In genomic region chr3:146156060-146156459, GRCh38 we compare ENCODE assay signal across 9 cellular contexts. TPM values are rescaled to one million over a fixed set of nuclear protein-coding genes. Genes with fewer than 3 reads are reported as not detected.
DNase-seq lines count a peak whose midpoint lies in the region; ATAC-seq, FAIRE-seq and TF ChIP-seq lines count a peak whose summit lies in the region.
"Had no signal": no experiment of that assay in that cellular context is flagged by ENCODE, and none has a peak within 500 bp of the region (broad histone marks: within the 10 kb centered on the region; RNA-seq: fewer than 3 reads in every experiment).

No MANE protein-coding gene starts in this region.

- TF ChIP-seq EP300 in HepG2 (IDR thresholded peaks at IDR 0.05; ENCODE audit: low read depth in 2 of 2, low read length in 2 of 2) (no peak), HepG2 (CRISPR knock-in tag; IDR thresholded peaks at IDR 0.05; ENCODE audit: borderline replicate concordance) (no peak), stomach (IDR thresholded peaks at IDR 0.05) (no peak), SK-N-SH (IDR thresholded peaks at IDR 0.05; ENCODE audit: borderline replicate concordance in 1 of 2, low read depth in 1 of 2, low read length in 1 of 2) (no peak)

- ATAC-seq in HepG2: no peak

- no peak for FAIRE-seq in HepG2 (lab: Jason Lieb, UNC)

- H3K4me3 ChIP-seq in HepG2 (replicated peaks in 1 of 3; ENCODE audit: insufficient read depth in 1 of 3, low read depth in 2 of 3, low read length in 3 of 3): peak overlapping the region; percentile 94 to 96 (median 94)
- H3K4me3 ChIP-seq in stomach: peak overlapping the region in 3 of 4 donors; percentile 17 to 79 (median 78)
- no peak overlapping the region for H3K4me3 ChIP-seq in SK-N-SH (ENCODE audit: low read depth in 2 of 2, low read length in 1 of 2)

- peaks cover 3% of the 10 kb centered on the region; the same call in 1 of the 2 replicates for H3K27me3 Mint-ChIP-seq in HFFc6 (ENCODE audit: insufficient read depth)

- peak overlapping the region; percentile 67 for H3K27ac ChIP-seq in caudate nucleus (ENCODE audit: low read depth, low read length)
- peak overlapping the region; percentile 53 for H3K27ac ChIP-seq in HepG2 (ENCODE audit: extremely low read length, insufficient read depth, low read length)
- H3K27ac ChIP-seq in stomach: peak overlapping the region; percentile 83 to 96 (median 95)
- no peak overlapping the region for H3K27ac ChIP-seq in SK-N-SH (ENCODE audit: low read depth in 2 of 2, low read length in 1 of 2)

- H2AFZ ChIP-seq in HepG2 (ENCODE audit: low read length) (no peak overlapping the region), SK-N-SH (ENCODE audit: low read depth) (no peak overlapping the region)

- peak overlapping the region; percentile 87 for H3K4me2 ChIP-seq in HepG2 (ENCODE audit: low read depth, low read length)
- no peak overlapping the region for H3K4me2 ChIP-seq in SK-N-SH

- H3K27ac Mint-ChIP-seq in HFFc6: peak overlapping the region; percentile 67

- intact Hi-C loops in HepG2 (cut with micrococcal nuclease; ENCODE audit: unreplicated experiment): loop anchor here (10.0 kb wide), 1 partner anchor 1209 kb away; no protein-coding TSS in a partner anchor
- intact Hi-C loops in stomach (cut with DNase I; ENCODE audit: low total_unique reads): no loop called here

- peaks cover 60% of the 10 kb centered on the region for H3K4me1 Mint-ChIP-seq in HFFc6 (ENCODE audit: low read depth)

- H3K79me2 ChIP-seq in HepG2 (ENCODE audit: insufficient read depth, low read length) (peaks cover 97% of the 10 kb centered on the region), SK-N-SH (ENCODE audit: insufficient read depth) (no peaks in the 10 kb centered on the region)

- H3K9me3 ChIP-seq in HepG2 (ENCODE audit: low read length) (no peaks in the 10 kb centered on the region), stomach (no peaks in the 10 kb centered on the region), SK-N-SH (no peaks in the 10 kb centered on the region)

- H4K20me1 ChIP-seq in HepG2 (ENCODE audit: insufficient read depth, low read length) (peaks cover 89% of the 10 kb centered on the region), SK-N-SH (ENCODE audit: insufficient read depth) (no peaks in the 10 kb centered on the region)

- POLR2A ChIA-PET in HepG2 (lab: Yijun Ruan, JAX) (interaction anchor here (1.1 kb wide), 1 partner anchor 67 kb away, joined by 3 read pairs; no protein-coding TSS in a partner anchor), SK-N-SH (lab: Yijun Ruan, JAX) (no interaction called here)

- WGBS in HepG2 (ENCODE audit: low lambda C conversion rate): 45% methylated on average over 3 of the region's 4 CpGs
- WGBS in stomach, 5 donors: 33 to 49% (median 37%) methylated on average over 4 of the region's 4 CpGs
- WGBS in SK-N-SH (ENCODE audit: low lambda C conversion rate): 4% methylated on average over 4 of the region's 4 CpGs

- H3K9ac ChIP-seq in HepG2 (ENCODE audit: insufficient read depth, low read depth, low read length) (peak overlapping the region; percentile 92), SK-N-SH (no peak overlapping the region)

- no peaks in the 10 kb centered on the region for H3K9me2 ChIP-seq in SK-N-SH

- H3K27me3 ChIP-seq in HepG2 (ENCODE audit: control insufficient read depth in 1 of 2, insufficient read depth in 2 of 2, low read length in 2 of 2): no peaks in the 10 kb centered on the region; a peak in 1 of 5 replicates
- H3K27me3 ChIP-seq in stomach: peaks cover 0 to 8% (median 8%) of the 10 kb centered on the region in 3 donors
- H3K27me3 ChIP-seq in SK-N-SH (ENCODE audit: insufficient read depth): peaks cover 25% of the 10 kb centered on the region; the same call in 1 of the 2 replicates

- TF ChIP-seq CTCF in HFFc6 (IDR thresholded peaks at IDR 0.05): no peak
- no peak for TF ChIP-seq CTCF in HepG2 (CRISPR knock-in tag; IDR thresholded peaks at IDR 0.05)
- TF ChIP-seq CTCF in stomach (IDR thresholded peaks at IDR 0.05): no peak
- TF ChIP-seq CTCF in SK-N-SH (IDR thresholded peaks at IDR 0.05): no peak

- TF ChIP-seq POLR2A in HepG2 (IDR thresholded peaks at IDR 0.05; ENCODE audit: insufficient read depth in 1 of 2, low read depth in 2 of 2, low read length in 2 of 2) (no peak), stomach (IDR thresholded peaks at IDR 0.05) (no peak)

- CTCF ChIA-PET in HepG2 (lab: Yijun Ruan, JAX; ENCODE audit: low intra/inter-chr PET ratio, low total read pairs): no interaction called here
- CTCF ChIA-PET in SK-N-SH (lab: Yijun Ruan, JAX): interaction anchor here (0.9 kb wide), 1 partner anchor 33 kb away, joined by 3 read pairs; no protein-coding TSS in a partner anchor

- no TSS peak for BruUV-seq in HepG2 (replicated peaks; lab: Mats Ljungman, UMichigan)

- H3K4me1 ChIP-seq in HepG2 (ENCODE audit: insufficient read depth, low read length) (peaks cover 70% of the 10 kb centered on the region), stomach (peaks cover 22 to 87% (median 58%) of the 10 kb centered on the region in 4 donors), SK-N-SH (ENCODE audit: control insufficient read depth in 1 of 2, insufficient read depth in 2 of 2, low read depth in 1 of 2, low read length in 1 of 2) (no peaks in the 10 kb centered on the region)

- DNase-seq in HFFc6 (no peak), caudate nucleus (lab: John Stamatoyannopoulos, UW) (peak in 5 of 61 donors; percentile 3 to 14 (median 8)), HepG2 (ENCODE audit: low spot score) (no peak), stomach (no peak), NCI-H748 (lab: John Stamatoyannopoulos, UW; ENCODE audit: unreplicated experiment) (no peak), NCI-H1417 treated with DMSO at 0.1 percent for 48 hours (lab: John Stamatoyannopoulos, UW) (no peak), SK-N-SH (no peak)
- DNase-seq in activated naive CD4-positive, alpha-beta T cell treated with anti-CD3 and anti-CD28 coated beads, Interleukin-2, amount 50 U/mL, for 16 hours: no peak
- DNase-seq: RPMI8226 had no signal

- in situ Hi-C loops in HepG2 (cut with HindIII; ENCODE audit: extremely low pct_ligation_motif_present, low pct_unique_long_range_greater_than_20kb): no loop called here

- peak overlapping the region; percentile 96 for H3K4me3 Mint-ChIP-seq in HFFc6

- H3F3A ChIP-seq in SK-N-SH (replicated peaks; ENCODE audit: insufficient read depth): no peaks in the 10 kb centered on the region

- peaks cover 6 to 7% of the 10 kb centered on the region in 2 experiments for H3K36me3 ChIP-seq in HepG2 (replicated peaks in 1 of 2; ENCODE audit: control insufficient read depth in 1 of 2, insufficient read depth in 2 of 2, low read length in 2 of 2)
- H3K36me3 ChIP-seq in stomach: no peaks in the 10 kb centered on the region
- H3K36me3 ChIP-seq in SK-N-SH (replicated peaks in 1 of 2; ENCODE audit: control insufficient read depth in 1 of 2, insufficient read depth in 2 of 2, low read length in 1 of 2): no peaks in the 10 kb centered on the region

- TF ChIP-seq RAD21 in HepG2 (CRISPR knock-in tag; IDR thresholded peaks at IDR 0.05): no peak
- no peak for TF ChIP-seq RAD21 in SK-N-SH (IDR thresholded peaks at IDR 0.05; ENCODE audit: low read length)

- H3K36me3 Mint-ChIP-seq in HFFc6 (ENCODE audit: low read depth): peaks cover 18% of the 10 kb centered on the region; the same call in 1 of the 2 replicates

- no peaks in the 10 kb centered on the region for H3K9me3 Mint-ChIP-seq in HFFc6

TF ChIP-seq in SK-N-SH, 30 proteins besides CTCF, POLR2A, EP300 and RAD21 (continues in another document):
- no peak for TF ChIP-seq USF2 (IDR thresholded peaks at IDR 0.05; ENCODE audit: borderline replicate concordance, low read depth, low read length)
- no peak for TF ChIP-seq GABPA (IDR thresholded peaks at IDR 0.05; ENCODE audit: low read depth)
- TF ChIP-seq FOXM1 (IDR thresholded peaks at IDR 0.05; ENCODE audit: low read depth): no peak

RNA-seq across cellular contexts. Expression of gene PLOD2, which starts 4.9 kb away (rescaled TPM):
- 100 to 1,000 TPM; 181 to 358 (median 200) TPM for total RNA-seq in HFFc6 (2021; fragmentation: NEBNext Ultra II Directional; extraction: Animal tissue kit (Norgen Biotek cat#: 25700))
- total RNA-seq in HepG2 (2016; rRNA removed; fragmentation: Illumina TruSeq; extraction: Trizol): 65.4 and 107 TPM in 2 replicates
- 55.1 and 56.4 TPM in 2 replicates for total RNA-seq in HepG2 (2016; cell fraction: cytosol; rRNA removed; fragmentation: Illumina TruSeq; extraction: Trizol; ENCODE audit: low read depth)
- 58.2 and 109 TPM in 2 replicates for total RNA-seq in HepG2 (2016; cell fraction: insoluble cytoplasmic fraction; rRNA removed; fragmentation: Illumina TruSeq; extraction: Trizol)
- total RNA-seq in HepG2 (2016; cell fraction: membrane; rRNA removed; fragmentation: Illumina TruSeq; extraction: Trizol): 31.2 and 40.2 TPM in 2 replicates
- 140 and 154 TPM in 2 replicates for total RNA-seq in HepG2 (2016; cell fraction: nucleus; rRNA removed; fragmentation: Illumina TruSeq; extraction: Trizol)
- 117 and 161 TPM in 2 replicates for polyA plus RNA-seq in HepG2 (2011; rRNA removed)
- 48.7 and 83.1 TPM in 2 replicates for polyA plus RNA-seq in HepG2 (2011; cell fraction: cytosol; rRNA removed)
- polyA plus RNA-seq in HepG2 (2011; cell fraction: nucleus; rRNA removed): 63.2 and 66.3 TPM in 2 replicates
- 380 and 471 TPM in 2 replicates for polyA plus RNA-seq in HepG2 (2012)
- 4.4 and 5.3 TPM in 2 replicates for polyA plus RNA-seq in HepG2 (2016; cell fraction: cytosol; fragmentation: Illumina TruSeq; extraction: Trizol; ENCODE audit: low read depth)
- 50.2 and 53.0 TPM in 2 replicates for polyA plus RNA-seq in HepG2 (2016; cell fraction: insoluble cytoplasmic fraction; fragmentation: Illumina TruSeq; extraction: Trizol; ENCODE audit: low read depth)
- 12.8 and 17.0 TPM in 2 replicates for polyA plus RNA-seq in HepG2 (2016; cell fraction: membrane; fragmentation: Illumina TruSeq; extraction: Trizol; ENCODE audit: low read depth)
- polyA plus RNA-seq in HepG2 (2016; cell fraction: nucleus; fragmentation: Illumina TruSeq; extraction: Trizol; ENCODE audit: insufficient read depth, low read depth): 140 and 144 TPM in 2 replicates
- polyA minus RNA-seq in HepG2 (2011; rRNA and poly(A)+ RNA removed; ENCODE audit: low replicate concordance): 4.7 and 59.2 TPM in 2 replicates
- polyA minus RNA-seq in HepG2 (2011; cell fraction: cytosol; rRNA and poly(A)+ RNA removed): 147 and 173 TPM in 2 replicates
- 370 and 469 TPM in 2 replicates for polyA minus RNA-seq in HepG2 (2011; cell fraction: nucleus; rRNA and poly(A)+ RNA removed)
- total RNA-seq in stomach: 10 to 100 TPM; 24.5 to 99.5 (median 57.8) TPM
- 10 to 100 TPM; 18.1 to 37.0 (median 20.3) TPM for polyA plus RNA-seq in stomach
- 0.58 and 0.93 TPM in 2 replicates for polyA plus RNA-seq in SK-N-SH (2012; rRNA removed)
- 1.2 and 1.5 TPM in 2 replicates for polyA plus RNA-seq in SK-N-SH (2012; cell fraction: cytosol; rRNA removed)
- 0.56 and 1.0 TPM in 2 replicates for polyA plus RNA-seq in SK-N-SH (2012; cell fraction: nucleus; rRNA removed)

Comparison
In these comparisons a context has a peak if more than half of its experiments do, and no peak if none do; other contexts are left out.
1. H3K27ac ChIP-seq: peak in caudate nucleus (single experiment), HepG2 (single experiment) and stomach (5 of 5); none in SK-N-SH (0 of 2).
2. H3K4me3 ChIP-seq: peak in HepG2 (3 of 3) and stomach (3 of 4); none in SK-N-SH (0 of 2).